In the genomic region with DNA sequence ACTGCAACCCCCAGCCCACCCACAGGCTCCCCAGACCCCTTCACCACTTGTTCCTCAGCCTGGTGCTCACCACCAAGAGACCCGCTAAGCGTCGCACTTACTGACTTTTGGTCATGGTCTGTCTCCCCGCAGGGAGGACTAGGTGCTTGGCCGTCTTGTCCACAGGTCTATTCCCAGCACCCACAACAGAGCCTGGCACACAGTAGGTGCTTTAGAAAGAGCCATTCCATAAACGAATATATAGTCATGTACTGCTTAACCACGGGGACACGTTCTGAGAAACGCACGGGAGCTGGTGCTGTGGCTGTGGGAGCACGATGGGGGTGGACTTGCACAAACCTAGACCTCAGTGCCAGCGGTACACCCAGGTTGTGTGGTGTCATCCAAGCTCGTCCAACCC, we compare ENCODE assay signal across 1 cellular context.
TF ChIP-seq lines count a peak whose summit lies in the region.

No MANE protein-coding gene starts in this region.

TF ChIP-seq in IMR-90, 13 proteins besides CTCF, POLR2A, EP300 and RAD21:
- TF ChIP-seq, protein P1, sequence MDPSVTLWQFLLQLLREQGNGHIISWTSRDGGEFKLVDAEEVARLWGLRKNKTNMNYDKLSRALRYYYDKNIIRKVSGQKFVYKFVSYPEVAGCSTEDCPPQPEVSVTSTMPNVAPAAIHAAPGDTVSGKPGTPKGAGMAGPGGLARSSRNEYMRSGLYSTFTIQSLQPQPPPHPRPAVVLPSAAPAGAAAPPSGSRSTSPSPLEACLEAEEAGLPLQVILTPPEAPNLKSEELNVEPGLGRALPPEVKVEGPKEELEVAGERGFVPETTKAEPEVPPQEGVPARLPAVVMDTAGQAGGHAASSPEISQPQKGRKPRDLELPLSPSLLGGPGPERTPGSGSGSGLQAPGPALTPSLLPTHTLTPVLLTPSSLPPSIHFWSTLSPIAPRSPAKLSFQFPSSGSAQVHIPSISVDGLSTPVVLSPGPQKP (IDR thresholded peaks at IDR 0.05; ENCODE audit: borderline replicate concordance, low read depth, low read length), result no peak
- TF ChIP-seq CHD1 (IDR thresholded peaks at IDR 0.05; ENCODE audit: low read depth, low read length) (no peak), MAZ (IDR thresholded peaks at IDR 0.05; ENCODE audit: borderline replicate concordance, low read depth, low read length) (no peak), RCOR1 (IDR thresholded peaks at IDR 0.05; ENCODE audit: insufficient replicate concordance, low read length) (no peak), RFX5 (IDR thresholded peaks at IDR 0.05; ENCODE audit: low read depth, low read length) (no peak)
